Comparison of ENCODE assay signal across 8 cellular contexts in genomic region chr14:24339284-24340151, GRCh38.
DNase-seq lines count a peak whose midpoint lies in the region; ATAC-seq and TF ChIP-seq lines count a peak whose summit lies in the region.

Gene RIPK3, minus strand, starts transcription at chr14:24339991. Its CDS starts 165 bp downstream, at chr14:24339826.

- no peak within 1 kb of the TSS for H3K27ac ChIP-seq in SK-N-MC

- H3K27me3 Mint-ChIP-seq in activated naive CD8-positive, alpha-beta T cell treated with anti-CD3 and anti-CD28 coated beads, Interleukin-2, amount 50 U/mL, for 24 hours: peaks cover 14% of the 10 kb centered on the region

- H3K36me3 Mint-ChIP-seq in activated naive CD8-positive, alpha-beta T cell treated with anti-CD3 and anti-CD28 coated beads, Interleukin-2, amount 50 U/mL, for 24 hours (ENCODE audit: low read depth): peaks cover 7% of the 10 kb centered on the region

- H3K9ac ChIP-seq in SK-N-MC (ENCODE audit: insufficient read length): no peak within 1 kb of the TSS

- no peaks in the 10 kb centered on the region for H3K9me3 ChIP-seq in SK-N-MC (ENCODE audit: low read depth, low read length)

- H3K4me1 Mint-ChIP-seq in activated naive CD8-positive, alpha-beta T cell treated with anti-CD3 and anti-CD28 coated beads, Interleukin-2, amount 50 U/mL, for 24 hours: peaks cover 28% of the 10 kb centered on the region

- H3K27ac Mint-ChIP-seq in activated naive CD8-positive, alpha-beta T cell treated with anti-CD3 and anti-CD28 coated beads, Interleukin-2, amount 50 U/mL, for 24 hours: peak within 1 kb of the TSS; percentile 56

- peak within 1 kb of the TSS; percentile 86 for H3K4me3 Mint-ChIP-seq in activated naive CD8-positive, alpha-beta T cell treated with anti-CD3 and anti-CD28 coated beads, Interleukin-2, amount 50 U/mL, for 24 hours

- no peak for DNase-seq in SK-N-MC (ENCODE audit: low read depth, low spot score)
- peak; percentile 67 for DNase-seq in activated naive CD8-positive, alpha-beta T cell treated with anti-CD3 and anti-CD28 coated beads, Interleukin-2, amount 50 U/mL, for 24 hours
- peak; percentile 36 for DNase-seq in kidney tubule cell (ENCODE audit: low spot score)
- DNase-seq in stimulated activated CD4-positive, alpha-beta T cell treated with anti-CD3 and anti-CD28 coated beads, TNF-alpha, amount 100 ng/mL, for 1 hour (ENCODE audit: low read depth in 3 of 3, low spot score in 1 of 3): peak in 2 of 3 donors; percentile 29 to 51
- DNase-seq in NCI-H82 (lab: John Stamatoyannopoulos, UW): no peak
- no peak for DNase-seq in NCI-H345 treated with DMSO at 0.1 percent for 48 hours (lab: John Stamatoyannopoulos, UW; ENCODE audit: unreplicated experiment)

- ATAC-seq in HG02763 (IDR thresholded peaks at IDR 0.05; ENCODE audit: unreplicated experiment): peak; percentile 74
- ATAC-seq in activated naive CD8-positive, alpha-beta T cell treated with anti-CD3 and anti-CD28 coated beads, Interleukin-2, amount 50 U/mL, for 24 hours: peak; percentile 83

- H3K9me3 Mint-ChIP-seq in activated naive CD8-positive, alpha-beta T cell treated with anti-CD3 and anti-CD28 coated beads, Interleukin-2, amount 50 U/mL, for 24 hours: no peaks in the 10 kb centered on the region

- peak; percentile 65 for TF ChIP-seq POLR2A in GM15510 (IDR thresholded peaks at IDR 0.05; ENCODE audit: borderline replicate concordance, extremely low read depth, insufficient read length)

- peak within 1 kb of the TSS; percentile 22; the same call in 1 of the 2 replicates for H3K4me3 ChIP-seq in SK-N-MC

- no peaks in the 10 kb centered on the region for H3K36me3 ChIP-seq in SK-N-MC (ENCODE audit: insufficient read depth, low read length)

Comparison
In these comparisons a context has a peak if more than half of its experiments do, and no peak if none do; other contexts are left out.
1. DNase-seq: peak in activated naive CD8-positive, alpha-beta T cell treated with anti-CD3 and anti-CD28 coated beads, Interleukin-2, amount 50 U/mL, for 24 hours (single experiment), kidney tubule cell (single experiment) and stimulated activated CD4-positive, alpha-beta T cell treated with anti-CD3 and anti-CD28 coated beads, TNF-alpha, amount 100 ng/mL, for 1 hour (2 of 3); none in SK-N-MC (single experiment), NCI-H82 (single experiment) and NCI-H345 treated with DMSO at 0.1 percent for 48 hours (single experiment).